Comparison of ENCODE assay signal across 15 cellular contexts in the genomic region with DNA sequence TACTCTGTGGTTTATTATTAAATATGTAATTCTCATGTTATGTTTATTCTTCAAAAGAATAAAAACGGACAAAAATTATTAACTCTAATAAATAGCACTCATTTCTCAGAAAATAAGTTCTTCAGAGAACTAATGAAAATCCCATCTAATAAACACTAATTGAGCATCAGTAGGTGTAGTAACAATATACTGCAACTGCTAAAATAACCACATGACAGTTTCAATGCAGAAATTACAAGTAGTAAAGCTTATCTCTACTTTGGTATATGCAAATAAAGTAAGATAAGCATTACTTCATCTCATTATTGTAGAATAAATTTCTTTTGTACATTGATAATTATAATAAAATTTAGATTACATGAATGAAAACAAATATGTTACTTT.
DNase-seq lines count a peak whose midpoint lies in the region; ATAC-seq and TF ChIP-seq lines count a peak whose summit lies in the region.
"Had no signal": no experiment of that assay in that cellular context is flagged by ENCODE, and none has a peak within 500 bp of the region (broad histone marks: within the 10 kb centered on the region; RNA-seq: fewer than 3 reads in every experiment).

No MANE protein-coding gene starts in this region.

- no peaks in the 10 kb centered on the region for H3K9me3 ChIP-seq in MM.1S (replicated peaks; ENCODE audit: insufficient read depth, low read length)

- no peak for TF ChIP-seq CTCF in MM.1S (IDR thresholded peaks at IDR 0.05; ENCODE audit: low read length)

- H3K36me3 ChIP-seq in MM.1S (replicated peaks; ENCODE audit: insufficient read depth, low read length) = no peaks in the 10 kb centered on the region

- H2AFZ ChIP-seq in MM.1S (ENCODE audit: low read length) = no peak overlapping the region

- H3F3A ChIP-seq in MM.1S (ENCODE audit: insufficient read depth, low read length) = peaks cover 23% of the 10 kb centered on the region

- peak overlapping the region; percentile 43 for H3K4me3 ChIP-seq in MM.1S (ENCODE audit: low read length)

- no peaks in the 10 kb centered on the region for H3K27me3 ChIP-seq in MM.1S (replicated peaks; ENCODE audit: insufficient read depth, low read length)

- H3K27ac ChIP-seq in MM.1S (ENCODE audit: low read length) = peak overlapping the region; percentile 93; the same call in 1 of the 2 replicates

- H4K20me1 ChIP-seq in MM.1S (ENCODE audit: insufficient read depth, low read length) = no peaks in the 10 kb centered on the region

- no peaks in the 10 kb centered on the region for H3K79me2 ChIP-seq in MM.1S (ENCODE audit: low read length)

- no peaks in the 10 kb centered on the region for H3K9me2 ChIP-seq in MM.1S (replicated peaks; ENCODE audit: insufficient read depth, low read length)

- DNase-seq in MM.1S (peak; percentile 57), NCI-H128 (lab: John Stamatoyannopoulos, UW; ENCODE audit: unreplicated experiment) (no peak), T-helper 1 cell (no peak), NCI-H82 treated with DMSO at 0.1 percent for 48 hours (lab: John Stamatoyannopoulos, UW; ENCODE audit: unreplicated experiment) (no peak), SW 1271 (lab: John Stamatoyannopoulos, UW) (no peak)
- DNase-seq: activated CD4-positive, alpha-beta T cell treated with anti-CD3 and anti-CD28 coated beads for 1 hour; activated T-cell treated with anti-CD3 and anti-CD28 coated beads, Interleukin-2, amount 50 U/mL, for 72 hours; effector memory CD8-positive, alpha-beta T cell; head of caudate nucleus; NCI-H2029; occipital lobe; stimulated activated CD4-positive, alpha-beta T cell treated with anti-CD3 and anti-CD28 coated beads, Interleukin-15, amount 100 ng/mL, for 24 hours had no signal

- H3K4me2 ChIP-seq in MM.1S (ENCODE audit: low read depth, low read length) = peak overlapping the region; percentile 79

- peaks cover 40% of the 10 kb centered on the region for H3K4me1 ChIP-seq in MM.1S (ENCODE audit: low read length)

- peak; percentile 75 for ATAC-seq in GM18909 (IDR thresholded peaks at IDR 0.05; ENCODE audit: poor library complexity, unreplicated experiment)
- ATAC-seq in GM21619 (IDR thresholded peaks at IDR 0.05; ENCODE audit: unreplicated experiment) = peak; percentile 76
- ATAC-seq in HG03064 (IDR thresholded peaks at IDR 0.05; ENCODE audit: low read depth, unreplicated experiment) = peak; percentile 94
- ATAC-seq: effector memory CD8-positive, alpha-beta T cell had no signal

- H3K9ac ChIP-seq in MM.1S (ENCODE audit: low read length) = no peak overlapping the region; the same call in 1 of the 2 replicates
